Comparison of ENCODE assay signal across 1 cellular context in the genomic region with DNA sequence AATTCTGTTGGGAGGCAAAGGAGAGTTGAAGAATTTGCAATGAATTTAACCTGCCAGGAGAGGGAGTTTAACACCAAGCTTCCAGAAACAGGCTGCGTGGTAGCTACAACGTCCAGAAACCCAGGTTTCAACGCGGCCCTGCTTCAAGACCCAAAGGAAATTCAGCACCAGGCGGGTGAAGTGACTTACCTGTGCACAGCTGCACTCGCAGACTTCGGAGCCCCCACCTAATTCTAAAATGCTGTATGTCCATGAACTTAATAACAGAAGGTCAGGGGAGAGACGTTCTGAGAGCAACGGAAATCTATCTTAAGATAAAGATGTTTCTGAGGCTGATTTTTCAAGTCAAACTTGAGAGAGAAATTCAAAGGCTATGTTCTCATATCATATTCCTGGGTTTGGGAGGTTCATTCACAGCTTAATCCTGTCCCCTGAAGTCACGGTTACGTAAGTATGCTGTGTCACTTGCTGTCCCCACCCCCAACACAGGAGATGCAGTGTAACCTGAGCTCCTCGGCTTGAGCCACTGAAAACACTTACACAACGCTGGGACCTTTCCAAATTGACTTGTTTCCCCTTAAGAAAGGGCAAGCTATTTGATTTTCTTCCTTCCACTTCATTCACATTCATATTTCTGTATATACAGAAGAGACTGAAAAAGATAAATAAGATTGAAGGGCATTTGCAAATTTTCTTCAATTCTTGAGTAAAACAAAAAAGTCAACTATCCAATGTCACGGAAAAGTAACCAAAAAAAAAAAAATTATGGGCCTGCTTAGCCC.
TF ChIP-seq lines count a peak whose summit lies in the region.

No MANE protein-coding gene starts in this region.

TF ChIP-seq in K562, 482 proteins besides CTCF, POLR2A, EP300 and RAD21 (continued from another document and continues in another):
- TF ChIP-seq CCNT2 (IDR thresholded peaks at IDR 0.05; ENCODE audit: borderline replicate concordance, extremely low read depth, insufficient read length, low read depth, low read length) (peak; percentile 49), MECOM (CRISPR knock-in tag; IDR thresholded peaks at IDR 0.05) (no peak), HDAC2 (IDR thresholded peaks at IDR 0.05) (no peak; the same call in 1 of the 2 replicates), ETV1 (tag; conservative IDR thresholded peaks at IDR 0.05; ENCODE audit: low read depth) (no peak; the same call in none of the 2 replicates), ADNP (tag; IDR thresholded peaks at IDR 0.05) (0 out of 2 replicates have a peak, but pooled peaks have one; percentile 64), DACH1 (IDR thresholded peaks at IDR 0.05; ENCODE audit: partially characterized antibody) (no peak), ZNF436 (CRISPR knock-in tag; IDR thresholded peaks at IDR 0.05) (no peak), ZNF584 (CRISPR knock-in tag; IDR thresholded peaks at IDR 0.05; ENCODE audit: low read depth) (no peak; the same call in 1 of the 2 replicates), TCF7L2 (IDR thresholded peaks at IDR 0.05; ENCODE audit: low read depth, low read length) (no peak), ZNF431 (CRISPR knock-in tag; IDR thresholded peaks at IDR 0.05) (no peak; the same call in 1 of the 2 replicates), FOXJ3 (CRISPR knock-in tag; IDR thresholded peaks at IDR 0.05) (no peak), XRCC3 (IDR thresholded peaks at IDR 0.05) (no peak), ZFP30 (CRISPR knock-in tag; IDR thresholded peaks at IDR 0.05; ENCODE audit: borderline replicate concordance) (no peak), MXI1 (IDR thresholded peaks at IDR 0.05; ENCODE audit: low read depth, low read length) (no peak), ZNF212 (CRISPR knock-in tag; IDR thresholded peaks at IDR 0.05) (no peak), ZNF316 (IDR thresholded peaks at IDR 0.05) (peak; percentile 81), IFI16 (CRISPR knock-in tag; IDR thresholded peaks at IDR 0.05) (no peak), RUNX1 (IDR thresholded peaks at IDR 0.05; ENCODE audit: low read depth) (no peak), PHB2 (IDR thresholded peaks at IDR 0.05; ENCODE audit: low read depth) (no peak), NFE2 (IDR thresholded peaks at IDR 0.05; ENCODE audit: low read depth) (peak; percentile 99), FOXA1 (IDR thresholded peaks at IDR 0.05; ENCODE audit: borderline replicate concordance) (no peak), PPARD (CRISPR knock-in tag; IDR thresholded peaks at IDR 0.05) (no peak), NEUROD1 (IDR thresholded peaks at IDR 0.05; ENCODE audit: borderline replicate concordance, low read depth, low read length, partially characterized antibody) (peak; percentile 43), TAF7 (tag; IDR thresholded peaks at IDR 0.05) (no peak), SPI1 (IDR thresholded peaks at IDR 0.05; ENCODE audit: borderline replicate concordance, low read depth, low read length) (no peak), ELF1 (tag; IDR thresholded peaks at IDR 0.05) (no peak; the same call in 1 of the 2 replicates), ZNF668 (CRISPR knock-in tag; IDR thresholded peaks at IDR 0.05) (no peak), SREBF2 (CRISPR knock-in tag; IDR thresholded peaks at IDR 0.05) (no peak), PHF21A (IDR thresholded peaks at IDR 0.05; ENCODE audit: borderline replicate concordance, low read depth) (no peak), CREM (IDR thresholded peaks at IDR 0.05; ENCODE audit: low read depth) (peak; percentile 92), TCFL5 (CRISPR knock-in tag; conservative IDR thresholded peaks at IDR 0.05) (no peak), CHD4 (IDR thresholded peaks at IDR 0.05; ENCODE audit: insufficient read depth, insufficient replicate concordance, low read depth, low read length, poor library complexity, severe bottlenecking) (no peak), PRMT5 (CRISPR knock-in tag; IDR thresholded peaks at IDR 0.05) (no peak), CBX3 (IDR thresholded peaks at IDR 0.05; ENCODE audit: borderline replicate concordance in 1 of 2, low read length in 2 of 2) (no peak), ZKSCAN3 (CRISPR knock-in tag; IDR thresholded peaks at IDR 0.05) (no peak), CHD1 (IDR thresholded peaks at IDR 0.05; ENCODE audit: low read length) (peak; percentile 85), FOXA3 (CRISPR knock-in tag; conservative IDR thresholded peaks at IDR 0.05 in 1 of 2, IDR thresholded peaks at IDR 0.05 in 1 of 2) (no peak), ILF3 (IDR thresholded peaks at IDR 0.05; ENCODE audit: borderline replicate concordance) (no peak), GABPB1 (CRISPR knock-in tag; IDR thresholded peaks at IDR 0.05) (0 out of 2 replicates have a peak, but pooled peaks have one; percentile 2), ZNF707 (CRISPR knock-in tag; conservative IDR thresholded peaks at IDR 0.05) (no peak), HCFC1 (IDR thresholded peaks at IDR 0.05; ENCODE audit: low read depth, low read length) (no peak), CSDE1 (IDR thresholded peaks at IDR 0.05) (no peak), ZNF785 (CRISPR knock-in tag; IDR thresholded peaks at IDR 0.05) (no peak), SRF (CRISPR knock-in tag; IDR thresholded peaks at IDR 0.05) (no peak; a peak in 1 of 4 replicates)
- TF ChIP-seq, protein P1, sequence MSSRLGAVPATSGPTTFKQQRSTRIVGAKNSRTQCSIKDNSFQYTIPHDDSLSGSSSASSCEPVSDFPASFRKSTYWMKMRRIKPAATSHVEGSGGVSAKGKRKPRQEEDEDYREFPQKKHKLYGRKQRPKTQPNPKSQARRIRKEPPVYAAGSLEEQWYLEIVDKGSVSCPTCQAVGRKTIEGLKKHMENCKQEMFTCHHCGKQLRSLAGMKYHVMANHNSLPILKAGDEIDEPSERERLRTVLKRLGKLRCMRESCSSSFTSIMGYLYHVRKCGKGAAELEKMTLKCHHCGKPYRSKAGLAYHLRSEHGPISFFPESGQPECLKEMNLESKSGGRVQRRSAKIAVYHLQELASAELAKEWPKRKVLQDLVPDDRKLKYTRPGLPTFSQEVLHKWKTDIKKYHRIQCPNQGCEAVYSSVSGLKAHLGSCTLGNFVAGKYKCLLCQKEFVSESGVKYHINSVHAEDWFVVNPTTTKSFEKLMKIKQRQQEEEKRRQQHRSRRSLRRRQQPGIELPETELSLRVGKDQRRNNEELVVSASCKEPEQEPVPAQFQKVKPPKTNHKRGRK (tag; IDR thresholded peaks at IDR 0.05) = 0 out of 2 replicates have a peak, but pooled peaks have one; percentile 16
- TF ChIP-seq, protein P2, sequence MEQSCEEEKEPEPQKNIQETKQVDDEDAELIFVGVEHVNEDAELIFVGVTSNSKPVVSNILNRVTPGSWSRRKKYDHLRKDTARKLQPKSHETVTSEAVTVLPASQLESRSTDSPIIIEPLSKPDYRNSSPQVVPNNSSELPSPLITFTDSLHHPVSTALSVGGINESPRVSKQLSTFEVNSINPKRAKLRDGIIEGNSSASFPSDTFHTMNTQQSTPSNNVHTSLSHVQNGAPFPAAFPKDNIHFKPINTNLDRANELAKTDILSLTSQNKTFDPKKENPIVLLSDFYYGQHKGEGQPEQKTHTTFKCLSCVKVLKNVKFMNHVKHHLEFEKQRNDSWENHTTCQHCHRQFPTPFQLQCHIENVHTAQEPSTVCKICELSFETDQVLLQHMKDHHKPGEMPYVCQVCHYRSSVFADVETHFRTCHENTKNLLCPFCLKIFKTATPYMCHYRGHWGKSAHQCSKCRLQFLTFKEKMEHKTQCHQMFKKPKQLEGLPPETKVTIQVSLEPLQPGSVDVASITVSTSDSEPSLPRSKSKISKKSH (CRISPR knock-in tag; IDR thresholded peaks at IDR 0.05) = no peak
- TF ChIP-seq, protein P3, sequence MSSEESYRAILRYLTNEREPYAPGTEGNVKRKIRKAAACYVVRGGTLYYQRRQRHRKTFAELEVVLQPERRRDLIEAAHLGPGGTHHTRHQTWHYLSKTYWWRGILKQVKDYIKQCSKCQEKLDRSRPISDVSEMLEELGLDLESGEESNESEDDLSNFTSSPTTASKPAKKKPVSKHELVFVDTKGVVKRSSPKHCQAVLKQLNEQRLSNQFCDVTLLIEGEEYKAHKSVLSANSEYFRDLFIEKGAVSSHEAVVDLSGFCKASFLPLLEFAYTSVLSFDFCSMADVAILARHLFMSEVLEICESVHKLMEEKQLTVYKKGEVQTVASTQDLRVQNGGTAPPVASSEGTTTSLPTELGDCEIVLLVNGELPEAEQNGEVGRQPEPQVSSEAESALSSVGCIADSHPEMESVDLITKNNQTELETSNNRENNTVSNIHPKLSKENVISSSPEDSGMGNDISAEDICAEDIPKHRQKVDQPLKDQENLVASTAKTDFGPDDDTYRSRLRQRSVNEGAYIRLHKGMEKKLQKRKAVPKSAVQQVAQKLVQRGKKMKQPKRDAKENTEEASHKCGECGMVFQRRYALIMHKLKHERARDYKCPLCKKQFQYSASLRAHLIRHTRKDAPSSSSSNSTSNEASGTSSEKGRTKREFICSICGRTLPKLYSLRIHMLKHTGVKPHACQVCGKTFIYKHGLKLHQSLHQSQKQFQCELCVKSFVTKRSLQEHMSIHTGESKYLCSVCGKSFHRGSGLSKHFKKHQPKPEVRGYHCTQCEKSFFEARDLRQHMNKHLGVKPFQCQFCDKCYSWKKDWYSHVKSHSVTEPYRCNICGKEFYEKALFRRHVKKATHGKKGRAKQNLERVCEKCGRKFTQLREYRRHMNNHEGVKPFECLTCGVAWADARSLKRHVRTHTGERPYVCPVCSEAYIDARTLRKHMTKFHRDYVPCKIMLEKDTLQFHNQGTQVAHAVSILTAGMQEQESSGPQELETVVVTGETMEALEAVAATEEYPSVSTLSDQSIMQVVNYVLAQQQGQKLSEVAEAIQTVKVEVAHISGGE (CRISPR knock-in tag; IDR thresholded peaks at IDR 0.05) = peak in 1 of 3 experiments; percentile 63; a peak in 1 of 6 replicates
- TF ChIP-seq, protein P4, sequence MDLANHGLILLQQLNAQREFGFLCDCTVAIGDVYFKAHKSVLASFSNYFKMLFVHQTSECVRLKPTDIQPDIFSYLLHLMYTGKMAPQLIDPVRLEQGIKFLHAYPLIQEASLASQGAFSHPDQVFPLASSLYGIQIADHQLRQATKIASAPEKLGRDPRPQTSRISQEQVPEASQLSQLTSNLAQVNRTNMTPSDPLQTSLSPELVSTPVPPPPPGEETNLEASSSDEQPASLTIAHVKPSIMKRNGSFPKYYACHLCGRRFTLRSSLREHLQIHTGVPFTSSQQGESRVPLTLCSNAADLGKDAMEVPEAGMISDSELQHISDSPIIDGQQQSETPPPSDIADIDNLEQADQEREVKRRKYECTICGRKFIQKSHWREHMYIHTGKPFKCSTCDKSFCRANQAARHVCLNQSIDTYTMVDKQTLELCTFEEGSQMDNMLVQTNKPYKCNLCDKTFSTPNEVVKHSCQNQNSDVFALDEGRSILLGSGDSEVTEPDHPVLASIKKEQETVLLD (IDR thresholded peaks at IDR 0.05) = no peak
- TF ChIP-seq, protein P5, sequence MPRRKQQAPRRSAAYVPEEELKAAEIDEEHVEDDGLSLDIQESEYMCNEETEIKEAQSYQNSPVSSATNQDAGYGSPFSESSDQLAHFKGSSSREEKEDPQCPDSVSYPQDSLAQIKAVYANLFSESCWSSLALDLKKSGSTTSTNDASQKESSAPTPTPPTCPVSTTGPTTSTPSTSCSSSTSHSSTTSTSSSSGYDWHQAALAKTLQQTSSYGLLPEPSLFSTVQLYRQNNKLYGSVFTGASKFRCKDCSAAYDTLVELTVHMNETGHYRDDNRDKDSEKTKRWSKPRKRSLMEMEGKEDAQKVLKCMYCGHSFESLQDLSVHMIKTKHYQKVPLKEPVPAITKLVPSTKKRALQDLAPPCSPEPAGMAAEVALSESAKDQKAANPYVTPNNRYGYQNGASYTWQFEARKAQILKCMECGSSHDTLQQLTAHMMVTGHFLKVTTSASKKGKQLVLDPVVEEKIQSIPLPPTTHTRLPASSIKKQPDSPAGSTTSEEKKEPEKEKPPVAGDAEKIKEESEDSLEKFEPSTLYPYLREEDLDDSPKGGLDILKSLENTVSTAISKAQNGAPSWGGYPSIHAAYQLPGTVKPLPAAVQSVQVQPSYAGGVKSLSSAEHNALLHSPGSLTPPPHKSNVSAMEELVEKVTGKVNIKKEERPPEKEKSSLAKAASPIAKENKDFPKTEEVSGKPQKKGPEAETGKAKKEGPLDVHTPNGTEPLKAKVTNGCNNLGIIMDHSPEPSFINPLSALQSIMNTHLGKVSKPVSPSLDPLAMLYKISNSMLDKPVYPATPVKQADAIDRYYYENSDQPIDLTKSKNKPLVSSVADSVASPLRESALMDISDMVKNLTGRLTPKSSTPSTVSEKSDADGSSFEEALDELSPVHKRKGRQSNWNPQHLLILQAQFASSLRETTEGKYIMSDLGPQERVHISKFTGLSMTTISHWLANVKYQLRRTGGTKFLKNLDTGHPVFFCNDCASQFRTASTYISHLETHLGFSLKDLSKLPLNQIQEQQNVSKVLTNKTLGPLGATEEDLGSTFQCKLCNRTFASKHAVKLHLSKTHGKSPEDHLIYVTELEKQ (CRISPR knock-in tag; IDR thresholded peaks at IDR 0.05) = no peak
- TF ChIP-seq, protein P6, sequence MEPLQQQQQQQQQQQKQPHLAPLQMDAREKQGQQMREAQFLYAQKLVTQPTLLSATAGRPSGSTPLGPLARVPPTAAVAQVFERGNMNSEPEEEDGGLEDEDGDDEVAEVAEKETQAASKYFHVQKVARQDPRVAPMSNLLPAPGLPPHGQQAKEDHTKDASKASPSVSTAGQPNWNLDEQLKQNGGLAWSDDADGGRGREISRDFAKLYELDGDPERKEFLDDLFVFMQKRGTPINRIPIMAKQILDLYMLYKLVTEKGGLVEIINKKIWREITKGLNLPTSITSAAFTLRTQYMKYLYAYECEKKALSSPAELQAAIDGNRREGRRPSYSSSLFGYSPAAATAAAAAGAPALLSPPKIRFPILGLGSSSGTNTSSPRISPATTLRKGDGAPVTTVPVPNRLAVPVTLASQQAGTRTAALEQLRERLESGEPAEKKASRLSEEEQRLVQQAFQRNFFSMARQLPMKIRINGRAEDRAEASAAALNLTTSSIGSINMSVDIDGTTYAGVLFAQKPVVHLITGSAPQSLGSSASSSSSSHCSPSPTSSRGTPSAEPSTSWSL (CRISPR knock-in tag; IDR thresholded peaks at IDR 0.05; ENCODE audit: borderline replicate concordance) = no peak
- TF ChIP-seq, protein P7, sequence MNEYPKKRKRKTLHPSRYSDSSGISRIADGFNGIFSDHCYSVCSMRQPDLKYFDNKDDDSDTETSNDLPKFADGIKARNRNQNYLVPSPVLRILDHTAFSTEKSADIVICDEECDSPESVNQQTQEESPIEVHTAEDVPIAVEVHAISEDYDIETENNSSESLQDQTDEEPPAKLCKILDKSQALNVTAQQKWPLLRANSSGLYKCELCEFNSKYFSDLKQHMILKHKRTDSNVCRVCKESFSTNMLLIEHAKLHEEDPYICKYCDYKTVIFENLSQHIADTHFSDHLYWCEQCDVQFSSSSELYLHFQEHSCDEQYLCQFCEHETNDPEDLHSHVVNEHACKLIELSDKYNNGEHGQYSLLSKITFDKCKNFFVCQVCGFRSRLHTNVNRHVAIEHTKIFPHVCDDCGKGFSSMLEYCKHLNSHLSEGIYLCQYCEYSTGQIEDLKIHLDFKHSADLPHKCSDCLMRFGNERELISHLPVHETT (CRISPR knock-in tag; conservative IDR thresholded peaks at IDR 0.05 in 1 of 2, IDR thresholded peaks at IDR 0.05 in 1 of 2) = no peak
- TF ChIP-seq, protein P8, sequence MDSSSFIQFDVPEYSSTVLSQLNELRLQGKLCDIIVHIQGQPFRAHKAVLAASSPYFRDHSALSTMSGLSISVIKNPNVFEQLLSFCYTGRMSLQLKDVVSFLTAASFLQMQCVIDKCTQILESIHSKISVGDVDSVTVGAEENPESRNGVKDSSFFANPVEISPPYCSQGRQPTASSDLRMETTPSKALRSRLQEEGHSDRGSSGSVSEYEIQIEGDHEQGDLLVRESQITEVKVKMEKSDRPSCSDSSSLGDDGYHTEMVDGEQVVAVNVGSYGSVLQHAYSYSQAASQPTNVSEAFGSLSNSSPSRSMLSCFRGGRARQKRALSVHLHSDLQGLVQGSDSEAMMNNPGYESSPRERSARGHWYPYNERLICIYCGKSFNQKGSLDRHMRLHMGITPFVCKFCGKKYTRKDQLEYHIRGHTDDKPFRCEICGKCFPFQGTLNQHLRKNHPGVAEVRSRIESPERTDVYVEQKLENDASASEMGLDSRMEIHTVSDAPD (CRISPR knock-in tag; IDR thresholded peaks at IDR 0.05) = no peak
